Comparison of ENCODE assay signal across 1 cellular context in the genomic region with DNA sequence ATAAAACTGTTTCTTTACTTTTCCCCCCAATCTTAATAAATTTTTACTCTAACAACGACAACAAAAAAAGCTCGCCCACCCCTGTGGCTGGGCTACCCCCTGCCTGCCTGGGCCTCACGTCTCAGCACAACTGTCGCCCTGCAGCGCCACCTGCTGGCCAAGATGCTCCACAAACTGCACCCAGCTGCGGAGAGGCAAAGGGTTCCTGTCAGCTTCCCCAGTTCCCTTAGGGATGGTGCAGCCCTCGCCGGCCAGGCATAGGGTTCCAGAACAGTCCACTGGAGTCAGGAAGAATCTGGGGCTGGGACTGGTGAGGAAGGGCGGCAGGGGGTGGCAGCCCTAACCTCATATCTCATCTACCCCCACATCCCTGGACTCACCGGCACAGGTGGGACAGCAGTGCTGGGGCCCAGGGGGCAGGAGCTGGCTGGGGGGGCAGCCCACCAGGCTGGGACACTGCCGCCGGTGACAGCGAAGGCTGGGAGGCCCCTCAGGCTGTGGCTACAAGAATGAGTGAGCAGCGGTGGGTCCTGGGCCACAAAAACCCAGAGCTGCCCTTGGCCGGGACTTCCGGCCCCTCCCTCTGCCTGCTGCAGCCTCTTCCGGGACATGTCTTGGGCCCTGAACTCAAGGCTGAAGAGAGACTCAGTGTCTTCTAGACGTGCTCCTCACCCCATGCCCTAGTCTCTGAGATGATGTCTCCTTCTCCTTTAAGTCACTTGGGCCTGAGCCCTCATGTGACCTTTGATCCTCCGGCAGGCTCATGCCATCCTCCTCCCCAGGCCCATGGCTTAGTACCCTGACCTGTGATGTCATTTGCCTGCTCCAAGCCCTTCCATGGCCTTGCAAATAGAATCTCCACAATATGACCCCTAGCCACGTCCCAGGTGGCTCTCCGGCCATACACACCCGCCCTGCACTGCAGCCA.
TF ChIP-seq lines count a peak whose summit lies in the region.

No MANE protein-coding gene starts in this region.

TF ChIP-seq in HepG2, 621 proteins besides CTCF, POLR2A, EP300 and RAD21 (continued from another document and continues in another):
- TF ChIP-seq, protein P1, sequence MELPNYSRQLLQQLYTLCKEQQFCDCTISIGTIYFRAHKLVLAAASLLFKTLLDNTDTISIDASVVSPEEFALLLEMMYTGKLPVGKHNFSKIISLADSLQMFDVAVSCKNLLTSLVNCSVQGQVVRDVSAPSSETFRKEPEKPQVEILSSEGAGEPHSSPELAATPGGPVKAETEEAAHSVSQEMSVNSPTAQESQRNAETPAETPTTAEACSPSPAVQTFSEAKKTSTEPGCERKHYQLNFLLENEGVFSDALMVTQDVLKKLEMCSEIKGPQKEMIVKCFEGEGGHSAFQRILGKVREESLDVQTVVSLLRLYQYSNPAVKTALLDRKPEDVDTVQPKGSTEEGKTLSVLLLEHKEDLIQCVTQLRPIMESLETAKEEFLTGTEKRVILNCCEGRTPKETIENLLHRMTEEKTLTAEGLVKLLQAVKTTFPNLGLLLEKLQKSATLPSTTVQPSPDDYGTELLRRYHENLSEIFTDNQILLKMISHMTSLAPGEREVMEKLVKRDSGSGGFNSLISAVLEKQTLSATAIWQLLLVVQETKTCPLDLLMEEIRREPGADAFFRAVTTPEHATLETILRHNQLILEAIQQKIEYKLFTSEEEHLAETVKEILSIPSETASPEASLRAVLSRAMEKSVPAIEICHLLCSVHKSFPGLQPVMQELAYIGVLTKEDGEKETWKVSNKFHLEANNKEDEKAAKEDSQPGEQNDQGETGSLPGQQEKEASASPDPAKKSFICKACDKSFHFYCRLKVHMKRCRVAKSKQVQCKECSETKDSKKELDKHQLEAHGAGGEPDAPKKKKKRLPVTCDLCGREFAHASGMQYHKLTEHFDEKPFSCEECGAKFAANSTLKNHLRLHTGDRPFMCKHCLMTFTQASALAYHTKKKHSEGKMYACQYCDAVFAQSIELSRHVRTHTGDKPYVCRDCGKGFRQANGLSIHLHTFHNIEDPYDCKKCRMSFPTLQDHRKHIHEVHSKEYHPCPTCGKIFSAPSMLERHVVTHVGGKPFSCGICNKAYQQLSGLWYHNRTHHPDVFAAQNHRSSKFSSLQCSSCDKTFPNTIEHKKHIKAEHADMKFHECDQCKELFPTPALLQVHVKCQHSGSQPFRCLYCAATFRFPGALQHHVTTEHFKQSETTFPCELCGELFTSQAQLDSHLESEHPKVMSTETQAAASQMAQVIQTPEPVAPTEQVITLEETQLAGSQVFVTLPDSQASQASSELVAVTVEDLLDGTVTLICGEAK (IDR thresholded peaks at IDR 0.05): no peak
- TF ChIP-seq, protein P1 (CRISPR knock-in tag; IDR thresholded peaks at IDR 0.05): peak; percentile 46; the same call in 1 of the 2 replicates
- TF ChIP-seq IKZF4 (CRISPR knock-in tag; IDR thresholded peaks at IDR 0.05; ENCODE audit: borderline replicate concordance, low read depth, not compliant biosample characterization) (no peak), KDM2A (CRISPR knock-in tag; IDR thresholded peaks at IDR 0.05; ENCODE audit: borderline replicate concordance, low read depth) (peak; percentile 29; the same call in 1 of the 2 replicates), HNRNPL (IDR thresholded peaks at IDR 0.05; ENCODE audit: low read depth, low read length) (0 out of 2 replicates have a peak, but pooled peaks have one; percentile 63), JUN (CRISPR knock-in tag; IDR thresholded peaks at IDR 0.05) (no peak), ELF3 (CRISPR knock-in tag; IDR thresholded peaks at IDR 0.05) (peak; percentile 46), ZNF335 (CRISPR knock-in tag; IDR thresholded peaks at IDR 0.05) (no peak), ZNF777 (CRISPR knock-in tag; IDR thresholded peaks at IDR 0.05) (peak; percentile 53; the same call in 1 of the 2 replicates), ZKSCAN5 (CRISPR knock-in tag; IDR thresholded peaks at IDR 0.05) (no peak), FOXA3 (CRISPR knock-in tag; IDR thresholded peaks at IDR 0.05) (0 out of 2 replicates have a peak, but pooled peaks have one; percentile 15), CENPX (CRISPR knock-in tag; IDR thresholded peaks at IDR 0.05) (no peak), SRSF9 (IDR thresholded peaks at IDR 0.05; ENCODE audit: borderline replicate concordance, insufficient read depth, low read depth, low read length, poor library complexity, severe bottlenecking) (no peak), NFKB2 (CRISPR knock-in tag; IDR thresholded peaks at IDR 0.05; ENCODE audit: borderline replicate concordance) (peak; percentile 83; the same call in 1 of the 2 replicates), NONO (IDR thresholded peaks at IDR 0.05) (no peak), NONO (CRISPR knock-in tag; conservative IDR thresholded peaks at IDR 0.05) (peak; percentile 25; the same call in 1 of the 2 replicates), ZMYM3 (CRISPR knock-in tag; IDR thresholded peaks at IDR 0.05) (0 out of 2 replicates have a peak, but pooled peaks have one; percentile 7), FIP1L1 (IDR thresholded peaks at IDR 0.05; ENCODE audit: borderline replicate concordance, insufficient read depth, low read depth, low read length) (no peak), CC2D1A (CRISPR knock-in tag; IDR thresholded peaks at IDR 0.05) (no peak)
- TF ChIP-seq, protein P2, sequence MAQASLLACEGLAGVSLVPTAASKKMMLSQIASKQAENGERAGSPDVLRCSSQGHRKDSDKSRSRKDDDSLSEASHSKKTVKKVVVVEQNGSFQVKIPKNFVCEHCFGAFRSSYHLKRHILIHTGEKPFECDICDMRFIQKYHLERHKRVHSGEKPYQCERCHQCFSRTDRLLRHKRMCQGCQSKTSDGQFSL (CRISPR knock-in tag; IDR thresholded peaks at IDR 0.05): 0 out of 2 replicates have a peak, but pooled peaks have one; percentile 45
- TF ChIP-seq, protein P3, sequence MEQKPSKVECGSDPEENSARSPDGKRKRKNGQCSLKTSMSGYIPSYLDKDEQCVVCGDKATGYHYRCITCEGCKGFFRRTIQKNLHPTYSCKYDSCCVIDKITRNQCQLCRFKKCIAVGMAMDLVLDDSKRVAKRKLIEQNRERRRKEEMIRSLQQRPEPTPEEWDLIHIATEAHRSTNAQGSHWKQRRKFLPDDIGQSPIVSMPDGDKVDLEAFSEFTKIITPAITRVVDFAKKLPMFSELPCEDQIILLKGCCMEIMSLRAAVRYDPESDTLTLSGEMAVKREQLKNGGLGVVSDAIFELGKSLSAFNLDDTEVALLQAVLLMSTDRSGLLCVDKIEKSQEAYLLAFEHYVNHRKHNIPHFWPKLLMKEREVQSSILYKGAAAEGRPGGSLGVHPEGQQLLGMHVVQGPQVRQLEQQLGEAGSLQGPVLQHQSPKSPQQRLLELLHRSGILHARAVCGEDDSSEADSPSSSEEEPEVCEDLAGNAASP (CRISPR knock-in tag; IDR thresholded peaks at IDR 0.05; ENCODE audit: borderline replicate concordance): no peak
- TF ChIP-seq, protein P4, sequence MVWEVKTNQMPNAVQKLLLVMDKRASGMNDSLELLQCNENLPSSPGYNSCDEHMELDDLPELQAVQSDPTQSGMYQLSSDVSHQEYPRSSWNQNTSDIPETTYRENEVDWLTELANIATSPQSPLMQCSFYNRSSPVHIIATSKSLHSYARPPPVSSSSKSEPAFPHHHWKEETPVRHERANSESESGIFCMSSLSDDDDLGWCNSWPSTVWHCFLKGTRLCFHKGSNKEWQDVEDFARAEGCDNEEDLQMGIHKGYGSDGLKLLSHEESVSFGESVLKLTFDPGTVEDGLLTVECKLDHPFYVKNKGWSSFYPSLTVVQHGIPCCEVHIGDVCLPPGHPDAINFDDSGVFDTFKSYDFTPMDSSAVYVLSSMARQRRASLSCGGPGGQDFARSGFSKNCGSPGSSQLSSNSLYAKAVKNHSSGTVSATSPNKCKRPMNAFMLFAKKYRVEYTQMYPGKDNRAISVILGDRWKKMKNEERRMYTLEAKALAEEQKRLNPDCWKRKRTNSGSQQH (CRISPR knock-in tag; IDR thresholded peaks at IDR 0.05; ENCODE audit: low read depth): 0 out of 2 replicates have a peak, but pooled peaks have one; percentile 62
- TF ChIP-seq, protein P5, sequence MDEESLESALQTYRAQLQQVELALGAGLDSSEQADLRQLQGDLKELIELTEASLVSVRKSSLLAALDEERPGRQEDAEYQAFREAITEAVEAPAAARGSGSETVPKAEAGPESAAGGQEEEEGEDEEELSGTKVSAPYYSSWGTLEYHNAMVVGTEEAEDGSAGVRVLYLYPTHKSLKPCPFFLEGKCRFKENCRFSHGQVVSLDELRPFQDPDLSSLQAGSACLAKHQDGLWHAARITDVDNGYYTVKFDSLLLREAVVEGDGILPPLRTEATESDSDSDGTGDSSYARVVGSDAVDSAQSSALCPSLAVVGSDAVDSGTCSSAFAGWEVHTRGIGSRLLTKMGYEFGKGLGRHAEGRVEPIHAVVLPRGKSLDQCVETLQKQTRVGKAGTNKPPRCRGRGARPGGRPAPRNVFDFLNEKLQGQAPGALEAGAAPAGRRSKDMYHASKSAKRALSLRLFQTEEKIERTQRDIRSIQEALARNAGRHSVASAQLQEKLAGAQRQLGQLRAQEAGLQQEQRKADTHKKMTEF (CRISPR knock-in tag; IDR thresholded peaks at IDR 0.05): peak; percentile 46
- TF ChIP-seq, protein P6, sequence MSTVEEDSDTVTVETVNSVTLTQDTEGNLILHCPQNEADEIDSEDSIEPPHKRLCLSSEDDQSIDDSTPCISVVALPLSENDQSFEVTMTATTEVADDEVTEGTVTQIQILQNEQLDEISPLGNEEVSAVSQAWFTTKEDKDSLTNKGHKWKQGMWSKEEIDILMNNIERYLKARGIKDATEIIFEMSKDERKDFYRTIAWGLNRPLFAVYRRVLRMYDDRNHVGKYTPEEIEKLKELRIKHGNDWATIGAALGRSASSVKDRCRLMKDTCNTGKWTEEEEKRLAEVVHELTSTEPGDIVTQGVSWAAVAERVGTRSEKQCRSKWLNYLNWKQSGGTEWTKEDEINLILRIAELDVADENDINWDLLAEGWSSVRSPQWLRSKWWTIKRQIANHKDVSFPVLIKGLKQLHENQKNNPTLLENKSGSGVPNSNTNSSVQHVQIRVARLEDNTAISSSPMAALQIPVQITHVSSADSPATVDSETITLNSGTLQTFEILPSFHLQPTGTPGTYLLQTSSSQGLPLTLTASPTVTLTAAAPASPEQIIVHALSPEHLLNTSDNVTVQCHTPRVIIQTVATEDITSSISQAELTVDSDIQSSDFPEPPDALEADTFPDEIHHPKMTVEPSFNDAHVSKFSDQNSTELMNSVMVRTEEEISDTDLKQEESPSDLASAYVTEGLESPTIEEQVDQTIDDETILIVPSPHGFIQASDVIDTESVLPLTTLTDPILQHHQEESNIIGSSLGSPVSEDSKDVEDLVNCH (CRISPR knock-in tag; IDR thresholded peaks at IDR 0.05): no peak
- TF ChIP-seq, protein P7, sequence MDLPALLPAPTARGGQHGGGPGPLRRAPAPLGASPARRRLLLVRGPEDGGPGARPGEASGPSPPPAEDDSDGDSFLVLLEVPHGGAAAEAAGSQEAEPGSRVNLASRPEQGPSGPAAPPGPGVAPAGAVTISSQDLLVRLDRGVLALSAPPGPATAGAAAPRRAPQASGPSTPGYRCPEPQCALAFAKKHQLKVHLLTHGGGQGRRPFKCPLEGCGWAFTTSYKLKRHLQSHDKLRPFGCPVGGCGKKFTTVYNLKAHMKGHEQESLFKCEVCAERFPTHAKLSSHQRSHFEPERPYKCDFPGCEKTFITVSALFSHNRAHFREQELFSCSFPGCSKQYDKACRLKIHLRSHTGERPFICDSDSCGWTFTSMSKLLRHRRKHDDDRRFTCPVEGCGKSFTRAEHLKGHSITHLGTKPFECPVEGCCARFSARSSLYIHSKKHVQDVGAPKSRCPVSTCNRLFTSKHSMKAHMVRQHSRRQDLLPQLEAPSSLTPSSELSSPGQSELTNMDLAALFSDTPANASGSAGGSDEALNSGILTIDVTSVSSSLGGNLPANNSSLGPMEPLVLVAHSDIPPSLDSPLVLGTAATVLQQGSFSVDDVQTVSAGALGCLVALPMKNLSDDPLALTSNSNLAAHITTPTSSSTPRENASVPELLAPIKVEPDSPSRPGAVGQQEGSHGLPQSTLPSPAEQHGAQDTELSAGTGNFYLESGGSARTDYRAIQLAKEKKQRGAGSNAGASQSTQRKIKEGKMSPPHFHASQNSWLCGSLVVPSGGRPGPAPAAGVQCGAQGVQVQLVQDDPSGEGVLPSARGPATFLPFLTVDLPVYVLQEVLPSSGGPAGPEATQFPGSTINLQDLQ (CRISPR knock-in tag; IDR thresholded peaks at IDR 0.05): no peak
- TF ChIP-seq, protein P8, sequence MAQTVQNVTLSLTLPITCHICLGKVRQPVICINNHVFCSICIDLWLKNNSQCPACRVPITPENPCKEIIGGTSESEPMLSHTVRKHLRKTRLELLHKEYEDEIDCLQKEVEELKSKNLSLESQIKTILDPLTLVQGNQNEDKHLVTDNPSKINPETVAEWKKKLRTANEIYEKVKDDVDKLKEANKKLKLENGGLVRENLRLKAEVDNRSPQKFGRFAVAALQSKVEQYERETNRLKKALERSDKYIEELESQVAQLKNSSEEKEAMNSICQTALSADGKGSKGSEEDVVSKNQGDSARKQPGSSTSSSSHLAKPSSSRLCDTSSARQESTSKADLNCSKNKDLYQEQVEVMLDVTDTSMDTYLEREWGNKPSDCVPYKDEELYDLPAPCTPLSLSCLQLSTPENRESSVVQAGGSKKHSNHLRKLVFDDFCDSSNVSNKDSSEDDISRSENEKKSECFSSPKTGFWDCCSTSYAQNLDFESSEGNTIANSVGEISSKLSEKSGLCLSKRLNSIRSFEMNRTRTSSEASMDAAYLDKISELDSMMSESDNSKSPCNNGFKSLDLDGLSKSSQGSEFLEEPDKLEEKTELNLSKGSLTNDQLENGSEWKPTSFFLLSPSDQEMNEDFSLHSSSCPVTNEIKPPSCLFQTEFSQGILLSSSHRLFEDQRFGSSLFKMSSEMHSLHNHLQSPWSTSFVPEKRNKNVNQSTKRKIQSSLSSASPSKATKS (CRISPR knock-in tag; IDR thresholded peaks at IDR 0.05): no peak
